In the genomic region with DNA sequence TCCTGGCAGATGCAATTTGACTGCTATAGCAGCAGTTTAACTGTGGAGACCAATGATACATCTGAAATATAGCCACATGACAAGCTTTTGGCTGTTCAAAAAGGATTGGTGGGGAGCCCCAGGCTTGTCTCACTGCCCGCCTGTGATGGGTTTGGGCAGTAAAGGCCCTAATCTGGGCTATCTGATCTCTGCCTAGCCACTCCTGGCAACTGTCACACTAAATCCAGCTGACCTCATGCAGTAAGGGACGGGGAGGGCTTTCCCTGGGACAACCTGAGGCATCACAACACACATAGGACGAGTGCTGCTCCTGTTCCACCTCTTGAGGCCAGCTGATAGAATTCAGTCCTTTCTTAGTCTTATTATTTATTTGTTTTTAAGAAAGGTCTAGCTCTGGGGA, we compare ENCODE assay signal across 28 cellular contexts. TPM values are rescaled to one million over a fixed set of nuclear protein-coding genes. Genes with fewer than 3 reads are reported as not detected.
"Had no signal": no experiment of that assay in that cellular context is flagged by ENCODE, and none has a peak within 500 bp of the region (broad histone marks: within the 10 kb centered on the region; RNA-seq: fewer than 3 reads in every experiment).

No MANE protein-coding gene starts in this region.

- H3K4me3 ChIP-seq: neural progenitor cell, ovary, psoas muscle, right lobe of liver, sigmoid colon, stomach, thoracic aorta, thyroid gland, tibial nerve, upper lobe of left lung, vagina had no signal

- DNase-seq: occipital lobe; ovary; psoas muscle; right cardiac atrium; right lobe of liver; sigmoid colon; small intestine; stimulated activated CD4-positive, alpha-beta T cell treated with anti-CD3 and anti-CD28 coated beads, Interleukin-15, amount 100 ng/mL, for 24 hours; stimulated activated CD4-positive, alpha-beta T cell treated with anti-CD3 and anti-CD28 coated beads, Interleukin-2, amount 100 ng/mL, for 24 hours; stimulated activated CD4-positive, alpha-beta T cell treated with anti-CD3 and anti-CD28 coated beads, Interleukin-2, amount 100 ng/mL, for 48 hours; stimulated activated CD4-positive, alpha-beta T cell treated with anti-CD3 and anti-CD28 coated beads, Interleukin-4, amount 100 ng/mL, for 24 hours; stimulated activated naive B cell treated with anti-CD40 and anti-IgM and Interleukin-4, amounts not matched to agents 10 μg/mL and 1 μg/mL and 100 μg/mL, for 72 hours; stimulated activated naive CD4-positive, alpha-beta T cell treated with Interleukin-2 at 50 U/mL for 16 hours; stomach; thyroid gland; trophoblast cell; upper lobe of left lung had no signal

- H2AFZ ChIP-seq: neural progenitor cell, parathyroid adenoma had no signal

- H3K4me1 Mint-ChIP-seq: nephron; neural progenitor cell; stimulated activated effector memory CD8-positive, alpha-beta T cell treated with anti-CD3 and anti-CD28 coated beads, Interleukin-12 subunit alpha, Interleukin-12 subunit beta, amount 100 ng/mL, for 72 hours had no signal

- H3K4me3 Mint-ChIP-seq: nephron; neural progenitor cell; stimulated activated effector memory CD8-positive, alpha-beta T cell treated with anti-CD3 and anti-CD28 coated beads, Interleukin-12 subunit alpha, Interleukin-12 subunit beta, amount 100 ng/mL, for 72 hours; stimulated activated naive B cell treated with anti-CD40 and anti-IgM and Interleukin-4, amounts not matched to agents 10 μg/mL and 1 μg/mL and 100 μg/mL, for 72 hours; stimulated activated naive CD8-positive, alpha-beta T cell treated with anti-CD3 and anti-CD28 coated beads, Interleukin-15, Interleukin-2, amounts not matched to agents 100 ng/mL and 50 ng/mL, for 24 hours had no signal

- H3K4me1 ChIP-seq: neural progenitor cell, parathyroid adenoma, psoas muscle, sigmoid colon, stomach, thyroid gland, tibial nerve, upper lobe of left lung, vagina had no signal

- H3K9ac ChIP-seq: neural progenitor cell, parathyroid adenoma had no signal

- H3K27me3 Mint-ChIP-seq: progenitor cell of endocrine pancreas had no signal

- ATAC-seq: psoas muscle; right cardiac atrium; right lobe of liver; stimulated activated effector memory CD8-positive, alpha-beta T cell treated with anti-CD3 and anti-CD28 coated beads, Interleukin-12 subunit alpha, Interleukin-12 subunit beta, amount 100 ng/mL, for 72 hours; stimulated activated naive B cell treated with anti-CD40 and anti-IgM and Interleukin-4, amounts not matched to agents 10 μg/mL and 1 μg/mL and 100 μg/mL, for 72 hours had no signal

- H3K4me2 ChIP-seq: neural progenitor cell had no signal

- H3K9me3 ChIP-seq: psoas muscle, right lobe of liver, thoracic aorta, thyroid gland had no signal

- H3K27ac ChIP-seq: neural progenitor cell, ovary, parathyroid adenoma, psoas muscle, right lobe of liver, sigmoid colon, stomach, thoracic aorta, thyroid gland, tibial nerve, upper lobe of left lung, vagina had no signal

- H3K27ac Mint-ChIP-seq: nephron; neural progenitor cell; stimulated activated naive CD8-positive, alpha-beta T cell treated with anti-CD3 and anti-CD28 coated beads, Interleukin-15, Interleukin-2, amounts not matched to agents 100 ng/mL and 50 ng/mL, for 24 hours had no signal

- FAIRE-seq: small intestine, urothelium cell line had no signal

- H3K36me3 ChIP-seq: neural progenitor cell, ovary, right lobe of liver, sigmoid colon, thoracic aorta, thyroid gland, upper lobe of left lung, vagina had no signal

- H3K27me3 ChIP-seq: neural progenitor cell, ovary, right lobe of liver, sigmoid colon, stomach, thyroid gland, tibial nerve, upper lobe of left lung, vagina had no signal

- H3K36me3 Mint-ChIP-seq: neural progenitor cell; stimulated activated effector memory CD8-positive, alpha-beta T cell treated with anti-CD3 and anti-CD28 coated beads, Interleukin-12 subunit alpha, Interleukin-12 subunit beta, amount 100 ng/mL, for 72 hours; stimulated activated naive B cell treated with anti-CD40 and anti-IgM and Interleukin-4, amounts not matched to agents 10 μg/mL and 1 μg/mL and 100 μg/mL, for 72 hours had no signal

- H3K79me2 ChIP-seq: parathyroid adenoma had no signal

RNA-seq across cellular contexts. Expression of gene CCDC158, which starts 56.2 kb away (rescaled TPM):
- total RNA-seq: progenitor cell of endocrine pancreas, vagina had no signal
- polyA plus RNA-seq: neural cell, psoas muscle, stomach had no signal

RNA-seq across cellular contexts. Expression of gene STBD1, which starts 58.2 kb away (rescaled TPM):
- polyA plus RNA-seq: neural cell had no signal
